17 cellular contexts compared by ENCODE assay signal in the genomic region with DNA sequence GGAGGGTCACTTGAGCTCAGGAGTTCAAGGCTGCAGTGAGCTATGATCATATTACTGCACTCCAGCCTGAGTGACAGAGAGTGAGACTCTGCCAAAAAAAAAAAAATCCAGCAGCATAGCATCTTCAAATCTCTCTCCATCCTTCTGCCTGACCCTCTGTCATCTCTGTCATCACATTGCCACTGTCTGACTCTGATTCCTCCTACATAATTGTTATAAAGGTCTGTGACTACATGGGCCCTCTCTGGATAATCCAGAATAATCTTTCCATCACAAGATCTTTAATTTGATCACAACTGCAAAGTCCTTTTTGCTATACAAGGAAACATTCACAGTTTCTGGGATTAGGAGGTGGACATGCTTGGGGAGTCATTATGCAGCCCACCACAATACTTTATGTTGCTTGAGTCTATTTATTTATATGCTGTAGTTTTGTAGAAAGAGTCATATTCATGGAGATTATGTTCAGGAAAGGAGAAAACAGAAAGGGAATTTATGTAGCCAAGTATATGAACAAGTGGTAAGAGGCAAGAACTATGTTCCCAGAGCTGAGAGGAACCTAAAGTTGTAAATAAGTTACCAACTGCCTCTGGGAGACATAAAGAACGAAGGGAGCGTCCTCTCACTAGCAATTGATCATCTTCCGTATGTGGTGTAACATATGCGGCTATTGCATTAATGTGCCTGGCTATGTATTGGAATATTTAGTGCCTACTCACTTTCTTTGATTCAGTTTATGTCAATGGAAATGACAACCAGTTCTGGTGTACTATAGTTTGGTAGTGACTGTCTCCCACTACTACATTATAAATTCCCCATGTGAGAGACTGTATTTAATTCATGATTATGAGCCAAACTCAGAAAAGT. TPM values are rescaled to one million over a fixed set of nuclear protein-coding genes. Genes with fewer than 3 reads are reported as not detected.
DNase-seq lines count a peak whose midpoint lies in the region; ATAC-seq lines count a peak whose summit lies in the region.
"Had no signal": no experiment of that assay in that cellular context is flagged by ENCODE, and none has a peak within 500 bp of the region (broad histone marks: within the 10 kb centered on the region; RNA-seq: fewer than 3 reads in every experiment).

No MANE protein-coding gene starts in this region.

- H3K36me3 ChIP-seq in adipocyte (ENCODE audit: control insufficient read depth, insufficient read depth, low read length, severe bottlenecking) = peaks cover 37% of the 10 kb centered on the region
- peaks cover 5 to 11% (median 11%) of the 10 kb centered on the region in 3 donors for H3K36me3 ChIP-seq in skeletal muscle tissue (ENCODE audit: control insufficient read depth in 3 of 3, insufficient read depth in 3 of 3, low read length in 3 of 3)

- H3K4me3 ChIP-seq in adipocyte (ENCODE audit: low read length) (no peak overlapping the region), skeletal muscle tissue (ENCODE audit: low read length in 3 of 3) (no peak overlapping the region)

- no peaks in the 10 kb centered on the region for H3K9me3 ChIP-seq in adipocyte (ENCODE audit: control insufficient read depth, low read length)
- H3K9me3 ChIP-seq in skeletal muscle tissue (ENCODE audit: control insufficient read depth in 3 of 3, low read length in 3 of 3) = no peaks in the 10 kb centered on the region

- DNase-seq in GM04503 (ENCODE audit: low read depth) = peak; percentile 48
- no peak for DNase-seq in adipocyte (ENCODE audit: low read depth)
- peak; percentile 29 for DNase-seq in fibroblast of peridontal ligament (ENCODE audit: extremely low read depth)
- no peak for DNase-seq in NOMO-1 (lab: John Stamatoyannopoulos, UW; ENCODE audit: unreplicated experiment in 2 of 2)
- DNase-seq in LoVo (ENCODE audit: low spot score) = no peak
- DNase-seq: activated CD4-positive, alpha-beta T cell treated with anti-CD3 and anti-CD28 coated beads, Interleukin-2, amount 10 ng/mL, durations not matched to agents 24 days and 14 days; DMS53; NCI-H187 treated with DMSO at 0.1 percent for 48 hours; NCI-H774; occipital lobe; SHP77 treated with DMSO at 0.1 percent for 48 hours; small intestine; stimulated activated naive CD8-positive, alpha-beta T cell treated with anti-CD3 and anti-CD28 coated beads, Interleukin-15, amount 100 ng/mL, for 72 hours; T1000 had no signal

- ATAC-seq in HG03342 (IDR thresholded peaks at IDR 0.05; ENCODE audit: unreplicated experiment) (no peak), GM18867 (IDR thresholded peaks at IDR 0.05; ENCODE audit: unreplicated experiment) (no peak)
- ATAC-seq: stimulated activated naive CD8-positive, alpha-beta T cell treated with anti-CD3 and anti-CD28 coated beads, Interleukin-15, amount 100 ng/mL, for 72 hours had no signal

- H3K9ac ChIP-seq in adipocyte (ENCODE audit: low read length) (peak overlapping the region; percentile 65), skeletal muscle tissue (ENCODE audit: low read depth in 1 of 3, low read length in 3 of 3) (no peak overlapping the region)

- H3K4me1 ChIP-seq in adipocyte (ENCODE audit: control insufficient read depth, insufficient read depth, low read length) (peaks cover 42% of the 10 kb centered on the region), skeletal muscle tissue (ENCODE audit: control insufficient read depth in 3 of 3, insufficient read depth in 3 of 3, low read length in 3 of 3) (no peaks in the 10 kb centered on the region)

- no peaks in the 10 kb centered on the region for H3K27me3 ChIP-seq in adipocyte (replicated peaks; ENCODE audit: control insufficient read depth, insufficient read depth, low read length)
- no peaks in the 10 kb centered on the region for H3K27me3 ChIP-seq in skeletal muscle tissue (ENCODE audit: control insufficient read depth in 3 of 3, insufficient read depth in 3 of 3, low read length in 3 of 3)

- H3K27ac ChIP-seq in skeletal muscle tissue (ENCODE audit: low read depth, low read length) = peak overlapping the region; percentile 34

RNA-seq across cellular contexts. Expression of gene RND3, which starts 21.5 kb away (rescaled TPM):
- total RNA-seq in skeletal muscle tissue = 44.4 TPM
- total RNA-seq: activated CD4-positive, alpha-beta T cell treated with anti-CD3 and anti-CD28 coated beads, Interleukin-2, amount 10 ng/mL, durations not matched to agents 24 days and 14 days had no signal

Comparison
In these comparisons a context has a peak if more than half of its experiments do, and no peak if none do; other contexts are left out.
1. DNase-seq: peak in GM04503 (single experiment) and fibroblast of peridontal ligament (single experiment); none in adipocyte (single experiment), NOMO-1 (0 of 2) and LoVo (single experiment).